8 cellular contexts compared by ENCODE assay signal in the genomic region with DNA sequence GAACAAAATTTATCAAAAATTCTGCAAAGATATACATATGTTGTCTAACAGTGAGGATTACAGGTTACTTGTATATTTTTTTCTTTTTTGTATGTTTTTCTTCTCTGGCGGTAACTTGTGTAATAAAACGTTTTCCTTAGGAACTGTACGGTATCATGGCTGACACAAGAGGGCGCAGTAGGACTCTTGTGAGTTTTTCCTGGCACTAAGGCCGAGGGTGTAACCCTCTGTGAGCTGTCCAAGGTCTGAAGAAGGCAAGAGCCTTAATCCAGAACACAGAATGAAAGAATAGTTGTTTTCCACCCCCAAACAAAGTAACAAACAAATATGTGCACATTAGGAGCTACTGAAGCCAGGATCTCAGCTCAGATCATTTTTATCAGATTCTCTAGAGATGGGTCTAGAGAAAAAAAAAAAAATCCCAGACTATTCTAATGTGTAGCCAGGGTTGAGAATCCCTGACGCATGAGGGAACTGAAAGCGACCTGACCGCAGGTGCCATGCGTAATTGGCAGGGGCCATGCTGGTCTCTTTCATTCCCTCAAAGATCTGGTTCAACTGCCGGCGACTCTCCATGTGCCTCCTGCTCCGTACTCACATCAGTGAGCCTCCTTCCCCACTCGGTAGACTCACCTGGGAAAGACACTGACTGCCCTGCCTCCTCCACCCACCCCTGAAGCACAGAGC.
DNase-seq lines count a peak whose midpoint lies in the region; ATAC-seq and TF ChIP-seq lines count a peak whose summit lies in the region.

No MANE protein-coding gene starts in this region.

- H3K27me3 ChIP-seq in OCI-LY1 (ENCODE audit: insufficient read depth, low read length), result no peaks in the 10 kb centered on the region

- no peak overlapping the region for H3K4me2 ChIP-seq in OCI-LY1 (ENCODE audit: low read length)

- H3K4me1 ChIP-seq in OCI-LY1 (ENCODE audit: insufficient read depth, low read length, severe bottlenecking), result no peaks in the 10 kb centered on the region

- no peak overlapping the region for H3K9ac ChIP-seq in OCI-LY1 (ENCODE audit: low read length)

- peak; percentile 93 for ATAC-seq in GM21390 (IDR thresholded peaks at IDR 0.05; ENCODE audit: unreplicated experiment)
- peak; percentile 43 for ATAC-seq in stimulated activated naive CD8-positive, alpha-beta T cell treated with anti-CD3 and anti-CD28 coated beads, Interleukin-15, Interleukin-2, amounts not matched to agents 100 U/mL and 50 U/mL, for 24 hours

- H3F3A ChIP-seq in OCI-LY1 (ENCODE audit: insufficient read depth, low read length), result no peaks in the 10 kb centered on the region

- no peak overlapping the region for H3K27ac ChIP-seq in OCI-LY1 (ENCODE audit: low read depth, low read length, poor library complexity, severe bottlenecking)

- no peak overlapping the region for H2AFZ ChIP-seq in OCI-LY1 (ENCODE audit: low read length)

- peak; percentile 95 for TF ChIP-seq CTCF in OCI-LY1 (IDR thresholded peaks at IDR 0.05; ENCODE audit: low read length)

- H3K36me3 ChIP-seq in OCI-LY1 (ENCODE audit: insufficient read depth, low read length), result no peaks in the 10 kb centered on the region

- no peaks in the 10 kb centered on the region for H3K9me3 ChIP-seq in OCI-LY1 (ENCODE audit: low read length)

- no peak overlapping the region for H3K4me3 ChIP-seq in OCI-LY1 (ENCODE audit: low read depth, low read length, poor library complexity, severe bottlenecking)

- DNase-seq in NCI-H1417 (lab: John Stamatoyannopoulos, UW) (peak; percentile 2 to 73 (median 48)), NCI-H1417 treated with DMSO at 0.1 percent for 48 hours (lab: John Stamatoyannopoulos, UW) (no peak), HS-5 (ENCODE audit: low read depth) (peak; percentile 53), brain pericyte (ENCODE audit: low read depth, low spot score) (peak; percentile 47), inferior parietal cortex (ENCODE audit: extremely low spot score) (peak; percentile 89)
- peak; percentile 40 for DNase-seq in stimulated activated naive CD8-positive, alpha-beta T cell treated with anti-CD3 and anti-CD28 coated beads, Interleukin-15, Interleukin-2, amounts not matched to agents 100 U/mL and 50 U/mL, for 24 hours

- H3K79me2 ChIP-seq in OCI-LY1 (ENCODE audit: insufficient read depth, low read length), result no peaks in the 10 kb centered on the region

- H4K20me1 ChIP-seq in OCI-LY1 (ENCODE audit: insufficient read depth, low read length), result no peaks in the 10 kb centered on the region

- H3K9me2 ChIP-seq in OCI-LY1 (ENCODE audit: low read depth, low read length), result no peaks in the 10 kb centered on the region
